ENCODE assay signal across 11 cellular contexts in genomic region chr5:126044111-126044668, GRCh38.
DNase-seq lines count a peak whose midpoint lies in the region; ATAC-seq and TF ChIP-seq lines count a peak whose summit lies in the region.
"Had no signal": no experiment of that assay in that cellular context is flagged by ENCODE, and none has a peak within 500 bp of the region (broad histone marks: within the 10 kb centered on the region; RNA-seq: fewer than 3 reads in every experiment).

No MANE protein-coding gene starts in this region.

- no peak overlapping the region for H3K4me3 Mint-ChIP-seq in CD4-positive, alpha-beta memory T cell
- no peak overlapping the region for H3K4me3 Mint-ChIP-seq in CD4-positive, alpha-beta T cell

- no peak overlapping the region for H3K27ac Mint-ChIP-seq in CD4-positive, alpha-beta memory T cell
- no peak overlapping the region for H3K27ac Mint-ChIP-seq in CD4-positive, alpha-beta T cell

- no peak overlapping the region for H3K9ac ChIP-seq in PC-3 (ENCODE audit: low read length)

- TF ChIP-seq CTCF in PC-3 (conservative IDR thresholded peaks at IDR 0.05; ENCODE audit: low read depth, low read length), result no peak
- no peak for TF ChIP-seq CTCF in CD4-positive, alpha-beta T cell (IDR thresholded peaks at IDR 0.05)

- H3K36me3 Mint-ChIP-seq in CD4-positive, alpha-beta memory T cell, result no peaks in the 10 kb centered on the region
- H3K36me3 Mint-ChIP-seq in CD4-positive, alpha-beta T cell (ENCODE audit: low read depth), result no peaks in the 10 kb centered on the region

- peak; percentile 58 for DNase-seq in NCI-H2171 treated with DMSO at 0.1 percent for 48 hours (lab: John Stamatoyannopoulos, UW)
- no peak for DNase-seq in NCI-H2171 (lab: John Stamatoyannopoulos, UW)
- peak; percentile 3 for DNase-seq in PC-3
- no peak for DNase-seq in Right ventricle myocardium superior
- peak; percentile 30 for DNase-seq in superior temporal gyrus (ENCODE audit: extremely low spot score)
- DNase-seq in CD4-positive, alpha-beta memory T cell, result no peak
- DNase-seq in CD4-positive, alpha-beta T cell, result no peak
- no peak for DNase-seq in RKO (ENCODE audit: low spot score)
- DNase-seq: dorsolateral prefrontal cortex, OCI-M1 had no signal

- H4K20me1 ChIP-seq in PC-3 (ENCODE audit: low read length), result no peaks in the 10 kb centered on the region

- intact Hi-C loops in PC-3 (cut with micrococcal nuclease) (no loop called here), Right ventricle myocardium superior (cut with DNase I) (no loop called here)
- intact Hi-C loops in CD4-positive, alpha-beta memory T cell (cut with micrococcal nuclease), result no loop called here
- intact Hi-C loops in CD4-positive, alpha-beta T cell (cut with DNase I, micrococcal nuclease), result no loop called here

- no peak overlapping the region for H3K4me3 ChIP-seq in PC-3 (ENCODE audit: low read length)
- H3K4me3 ChIP-seq in CD4-positive, alpha-beta memory T cell (ENCODE audit: low read length in 2 of 2), result no peak overlapping the region
- H3K4me3 ChIP-seq: A549 had no signal

- H3K27ac ChIP-seq in PC-3 (ENCODE audit: low read length), result no peak overlapping the region
- H3K27ac ChIP-seq in CD4-positive, alpha-beta memory T cell (ENCODE audit: low read depth, low read length), result no peak overlapping the region
- H3K27ac ChIP-seq in CD4-positive, alpha-beta T cell (ENCODE audit: low read depth, low read length), result no peak overlapping the region
- H3K27ac ChIP-seq: A549, dorsolateral prefrontal cortex had no signal

- peak; percentile 77 for ATAC-seq in PC-3
- ATAC-seq in Right ventricle myocardium superior (ENCODE audit: poor library complexity), result peak; percentile 95
- ATAC-seq in CD4-positive, alpha-beta T cell (ENCODE audit: poor library complexity), result no peak
- ATAC-seq: A549 had no signal

- no TSS peak for BruUV-seq in PC-3 (replicated peaks; lab: Mats Ljungman, UMichigan)

- no peaks in the 10 kb centered on the region for H3K79me2 ChIP-seq in PC-3 (ENCODE audit: low read length)

- no peaks in the 10 kb centered on the region for H3K9me3 ChIP-seq in PC-3 (ENCODE audit: low read length)
- no peaks in the 10 kb centered on the region for H3K9me3 ChIP-seq in CD4-positive, alpha-beta memory T cell (ENCODE audit: control insufficient read depth in 1 of 2, low read length in 2 of 2)
- no peaks in the 10 kb centered on the region for H3K9me3 ChIP-seq in CD4-positive, alpha-beta T cell (ENCODE audit: control insufficient read depth, low read length)
- H3K9me3 ChIP-seq: A549 had no signal

- no peaks in the 10 kb centered on the region for H3F3A ChIP-seq in PC-3 (ENCODE audit: low read length, unreplicated experiment)

- no peaks in the 10 kb centered on the region for H3K4me1 Mint-ChIP-seq in CD4-positive, alpha-beta memory T cell
- H3K4me1 Mint-ChIP-seq in CD4-positive, alpha-beta T cell (ENCODE audit: low read depth), result no peaks in the 10 kb centered on the region

- H3K27me3 ChIP-seq in PC-3 (ENCODE audit: low read length), result no peaks in the 10 kb centered on the region
- H3K27me3 ChIP-seq in CD4-positive, alpha-beta memory T cell (ENCODE audit: insufficient read depth, low read length), result no peaks in the 10 kb centered on the region
- H3K27me3 ChIP-seq in CD4-positive, alpha-beta T cell (ENCODE audit: control insufficient read depth, insufficient read depth, low read length), result no peaks in the 10 kb centered on the region
- H3K27me3 ChIP-seq: dorsolateral prefrontal cortex had no signal

- H3K4me1 ChIP-seq in PC-3 (ENCODE audit: insufficient read depth, low read length), result no peaks in the 10 kb centered on the region
- H3K4me1 ChIP-seq in CD4-positive, alpha-beta memory T cell (ENCODE audit: insufficient read depth, low read length), result no peaks in the 10 kb centered on the region
- H3K4me1 ChIP-seq: A549 had no signal

- H3K9me2 ChIP-seq in PC-3 (replicated peaks; ENCODE audit: low read length), result no peaks in the 10 kb centered on the region

- CTCF ChIA-PET in PC-3 (lab: Charles Lee), result no interaction called here
- CTCF ChIA-PET in CD4-positive, alpha-beta memory T cell (lab: Charles Lee; ENCODE audit: partially characterized antibody), result no interaction called here
- CTCF ChIA-PET in CD4-positive, alpha-beta T cell (lab: Charles Lee), result interaction anchor here (0.6 kb wide), 1 partner anchor 1711 kb away, joined by 3 read pairs; no protein-coding TSS in a partner anchor

- POLR2A ChIA-PET in PC-3 (lab: Charles Lee; ENCODE audit: unreplicated experiment), result no interaction called here
- POLR2A ChIA-PET in CD4-positive, alpha-beta memory T cell (lab: Charles Lee; ENCODE audit: partially characterized antibody), result no interaction called here
- POLR2A ChIA-PET in CD4-positive, alpha-beta T cell (lab: Charles Lee), result no interaction called here

- H3K9me3 Mint-ChIP-seq in CD4-positive, alpha-beta memory T cell, result peaks cover 0 to 2% (median 0%) of the 10 kb centered on the region in 8 donors
- H3K9me3 Mint-ChIP-seq in CD4-positive, alpha-beta T cell, result peaks cover 1% of the 10 kb centered on the region

- H3K36me3 ChIP-seq in PC-3 (ENCODE audit: low read depth, low read length), result no peaks in the 10 kb centered on the region
- H3K36me3 ChIP-seq in CD4-positive, alpha-beta memory T cell (ENCODE audit: insufficient read depth, low read length), result no peaks in the 10 kb centered on the region

- H3K4me2 ChIP-seq in PC-3 (ENCODE audit: low read length), result no peak overlapping the region
- H3K4me2 ChIP-seq: A549 had no signal

- no peak overlapping the region for H2AFZ ChIP-seq in PC-3 (ENCODE audit: low read length)

- no peaks in the 10 kb centered on the region for H3K27me3 Mint-ChIP-seq in CD4-positive, alpha-beta memory T cell
- H3K27me3 Mint-ChIP-seq in CD4-positive, alpha-beta T cell, result no peaks in the 10 kb centered on the region

Comparison
In these comparisons a context has a peak if more than half of its experiments do, and no peak if none do; other contexts are left out.
1. DNase-seq: peak in NCI-H2171 treated with DMSO at 0.1 percent for 48 hours (single experiment), PC-3 (single experiment) and superior temporal gyrus (single experiment); none in NCI-H2171 (single experiment), Right ventricle myocardium superior (single experiment), CD4-positive, alpha-beta memory T cell (0 of 5), CD4-positive, alpha-beta T cell (0 of 10) and RKO (single experiment).